ENCODE assay signal across 16 cellular contexts in genomic region chr5:96677496-96677895, GRCh38. TPM values are rescaled to one million over a fixed set of nuclear protein-coding genes. Genes with fewer than 3 reads are reported as not detected.
DNase-seq lines count a peak whose midpoint lies in the region; ATAC-seq and TF ChIP-seq lines count a peak whose summit lies in the region.
"Had no signal": no experiment of that assay in that cellular context is flagged by ENCODE, and none has a peak within 500 bp of the region (broad histone marks: within the 10 kb centered on the region; RNA-seq: fewer than 3 reads in every experiment).

No MANE protein-coding gene starts in this region.

- BruUV-seq in PC-3 (replicated peaks; lab: Mats Ljungman, UMichigan): no TSS peak

- H3K27me3 ChIP-seq in PC-3 (ENCODE audit: low read length): no peaks in the 10 kb centered on the region
- no peaks in the 10 kb centered on the region for H3K27me3 ChIP-seq in right lobe of liver
- no peaks in the 10 kb centered on the region for H3K27me3 ChIP-seq in tibial artery
- H3K27me3 ChIP-seq in hepatocyte: no peaks in the 10 kb centered on the region
- H3K27me3 ChIP-seq: BE2C had no signal

- TF ChIP-seq CTCF in PC-3 (conservative IDR thresholded peaks at IDR 0.05; ENCODE audit: low read depth, low read length) (no peak), VCaP (conservative IDR thresholded peaks at IDR 0.05) (no peak), right lobe of liver (IDR thresholded peaks at IDR 0.05) (no peak), tibial artery (IDR thresholded peaks at IDR 0.05) (no peak), hepatocyte (IDR thresholded peaks at IDR 0.05; ENCODE audit: poor library complexity) (no peak)

- H3K27ac ChIP-seq in PC-3 (ENCODE audit: low read length) (no peak overlapping the region), VCaP (peak overlapping the region; percentile 84), right lobe of liver (no peak overlapping the region), tibial artery (peak overlapping the region; percentile 2 to 40), hepatocyte (no peak overlapping the region)
- H3K27ac ChIP-seq: A549, C4-2B had no signal

- H3K9me2 ChIP-seq in PC-3 (replicated peaks; ENCODE audit: low read length) (no peaks in the 10 kb centered on the region), hepatocyte (replicated peaks; ENCODE audit: insufficient read depth) (no peaks in the 10 kb centered on the region)

- no peaks in the 10 kb centered on the region for H3K27me3 Mint-ChIP-seq in activated CD4-positive, alpha-beta T cell treated with anti-CD3 and anti-CD28 coated beads for 36 hours
- H3K27me3 Mint-ChIP-seq: CD4-positive, alpha-beta memory T cell had no signal

- H3K9me3 Mint-ChIP-seq in activated CD4-positive, alpha-beta T cell treated with anti-CD3 and anti-CD28 coated beads for 36 hours (ENCODE audit: low read depth): no peaks in the 10 kb centered on the region
- H3K9me3 Mint-ChIP-seq: CD4-positive, alpha-beta memory T cell had no signal

- H4K20me1 ChIP-seq in PC-3 (ENCODE audit: low read length): 0 out of 2 replicates have a peak, but pooled peaks cover 5% of the 10 kb centered on the region
- H4K20me1 ChIP-seq in hepatocyte (ENCODE audit: insufficient read depth, poor library complexity, severe bottlenecking): no peaks in the 10 kb centered on the region

- H3F3A ChIP-seq in PC-3 (ENCODE audit: low read length, unreplicated experiment): no peaks in the 10 kb centered on the region

- H3K9me3 ChIP-seq in PC-3 (ENCODE audit: low read length): no peaks in the 10 kb centered on the region
- H3K9me3 ChIP-seq in right lobe of liver: no peaks in the 10 kb centered on the region
- H3K9me3 ChIP-seq in tibial artery: no peaks in the 10 kb centered on the region
- H3K9me3 ChIP-seq in hepatocyte (ENCODE audit: low read depth): no peaks in the 10 kb centered on the region
- H3K9me3 ChIP-seq: A549, BE2C had no signal

- CTCF ChIA-PET in PC-3 (lab: Charles Lee): no interaction called here
- CTCF ChIA-PET in activated CD4-positive, alpha-beta T cell treated with anti-CD3 and anti-CD28 coated beads for 36 hours (lab: Charles Lee): no interaction called here

- no peak for ATAC-seq in PC-3
- peak; percentile 69 to 89 (median 76) for ATAC-seq in right lobe of liver
- no peak for ATAC-seq in activated CD4-positive, alpha-beta T cell treated with anti-CD3 and anti-CD28 coated beads for 36 hours
- ATAC-seq: A549, HCT116 had no signal

- H2AFZ ChIP-seq in PC-3 (ENCODE audit: low read length) (no peak overlapping the region), hepatocyte (no peak overlapping the region)

- H3K4me2 ChIP-seq in PC-3 (ENCODE audit: low read length): peak overlapping the region; percentile 25; the same call in 1 of the 2 replicates
- no peak overlapping the region for H3K4me2 ChIP-seq in hepatocyte
- H3K4me2 ChIP-seq: A549 had no signal

- H3K36me3 ChIP-seq in PC-3 (ENCODE audit: low read depth, low read length): no peaks in the 10 kb centered on the region
- peaks cover 0 to 2% (median 0%) of the 10 kb centered on the region in 4 donors for H3K36me3 ChIP-seq in right lobe of liver
- H3K36me3 ChIP-seq in tibial artery: peaks cover 0 to 11% (median 3%) of the 10 kb centered on the region in 3 donors
- no peaks in the 10 kb centered on the region for H3K36me3 ChIP-seq in hepatocyte (replicated peaks; ENCODE audit: insufficient read depth, low read depth)
- H3K36me3 ChIP-seq: BE2C had no signal

- 38% methylated on average over 2 of the region's 2 CpGs for WGBS in right lobe of liver (ENCODE audit: insufficient coverage, low coverage, low lambda C conversion rate, missing lambda C conversion rate)
- 66% methylated on average over 2 of the region's 2 CpGs for WGBS in hepatocyte (ENCODE audit: low lambda C conversion rate, missing lambda C conversion rate)

- no peak overlapping the region for H3K4me3 ChIP-seq in PC-3 (ENCODE audit: low read length)
- no peak overlapping the region for H3K4me3 ChIP-seq in right lobe of liver
- H3K4me3 ChIP-seq in tibial artery: no peak overlapping the region
- H3K4me3 ChIP-seq in hepatocyte: no peak overlapping the region
- H3K4me3 ChIP-seq: A549 had no signal

- no peak overlapping the region for H3K4me3 Mint-ChIP-seq in activated CD4-positive, alpha-beta T cell treated with anti-CD3 and anti-CD28 coated beads for 36 hours
- H3K4me3 Mint-ChIP-seq: CD4-positive, alpha-beta memory T cell had no signal

- H3K4me1 ChIP-seq in PC-3 (ENCODE audit: insufficient read depth, low read length) (peaks cover 15% of the 10 kb centered on the region), right lobe of liver (peaks cover 0 to 9% (median 3%) of the 10 kb centered on the region in 4 donors), tibial artery (peaks cover 0 to 79% (median 35%) of the 10 kb centered on the region in 4 donors), hepatocyte (ENCODE audit: insufficient read depth) (peaks cover 4% of the 10 kb centered on the region)
- H3K4me1 ChIP-seq: BE2C had no signal

- DNase-seq in PC-3 (no peak), right lobe of liver (no peak), tibial artery (no peak), COLO829 (ENCODE audit: low spot score) (no peak), hepatocyte (ENCODE audit: low spot score) (no peak)
- DNase-seq in activated CD4-positive, alpha-beta T cell treated with anti-CD3 and anti-CD28 coated beads for 36 hours: no peak
- DNase-seq: BE2C; CD4-positive, alpha-beta memory T cell; COR-L47; DMS153; DMS79 treated with DMSO at 0.1 percent for 48 hours; EL had no signal

- intact Hi-C loops in PC-3 (cut with micrococcal nuclease): no loop called here
- intact Hi-C loops in right lobe of liver (cut with DNase I): no loop called here
- intact Hi-C loops in tibial artery (cut with DNase I; ENCODE audit: low total_unique reads): no loop called here
- intact Hi-C loops in activated CD4-positive, alpha-beta T cell treated with anti-CD3 and anti-CD28 coated beads for 36 hours (cut with DNase I, micrococcal nuclease): no loop called here

- no peak overlapping the region for H3K9ac ChIP-seq in PC-3 (ENCODE audit: low read length)

- H3K4me1 Mint-ChIP-seq in activated CD4-positive, alpha-beta T cell treated with anti-CD3 and anti-CD28 coated beads for 36 hours: peaks cover under 1% of the 10 kb centered on the region

- no peak overlapping the region for H3K27ac Mint-ChIP-seq in activated CD4-positive, alpha-beta T cell treated with anti-CD3 and anti-CD28 coated beads for 36 hours

- peaks cover 7% of the 10 kb centered on the region for H3K36me3 Mint-ChIP-seq in activated CD4-positive, alpha-beta T cell treated with anti-CD3 and anti-CD28 coated beads for 36 hours (ENCODE audit: low read depth)

- no peak for TF ChIP-seq POLR2A in right lobe of liver (IDR thresholded peaks at IDR 0.05)

- H3K79me2 ChIP-seq in PC-3 (ENCODE audit: low read length) (peaks cover 34% of the 10 kb centered on the region), hepatocyte (peaks cover 50% of the 10 kb centered on the region)

- POLR2A ChIA-PET in PC-3 (lab: Charles Lee; ENCODE audit: unreplicated experiment): no interaction called here
- POLR2A ChIA-PET in activated CD4-positive, alpha-beta T cell treated with anti-CD3 and anti-CD28 coated beads for 36 hours (lab: Charles Lee): no interaction called here

RNA-seq across cellular contexts. Expression of gene CAST, which starts 15.3 kb away (rescaled TPM):
- 64.4 and 73.2 TPM in 2 replicates for total RNA-seq in PC-3 (2014; rRNA removed)
- 100 to 1,000 TPM in 4 of 6 experiments, 10 to 100 TPM in 2; 86.8 to 187 (median 123) TPM for total RNA-seq in right lobe of liver
- 100 to 1,000 TPM; 136 to 211 TPM for total RNA-seq in activated CD4-positive, alpha-beta T cell treated with anti-CD3 and anti-CD28 coated beads for 36 hours
- total RNA-seq in hepatocyte: 177 and 195 TPM in 2 replicates
- polyA plus RNA-seq in hepatocyte: 140 and 169 TPM in 2 replicates

Comparison
In these comparisons a context has a peak if more than half of its experiments do, and no peak if none do; other contexts are left out.
1. ATAC-seq: peak in right lobe of liver (4 of 4); none in PC-3 (single experiment) and activated CD4-positive, alpha-beta T cell treated with anti-CD3 and anti-CD28 coated beads for 36 hours (single experiment).
2. H3K27ac ChIP-seq: peak in VCaP (single experiment) and tibial artery (2 of 2); none in PC-3 (single experiment), right lobe of liver (0 of 3) and hepatocyte (single experiment).